8 cellular contexts compared by ENCODE assay signal in the genomic region with DNA sequence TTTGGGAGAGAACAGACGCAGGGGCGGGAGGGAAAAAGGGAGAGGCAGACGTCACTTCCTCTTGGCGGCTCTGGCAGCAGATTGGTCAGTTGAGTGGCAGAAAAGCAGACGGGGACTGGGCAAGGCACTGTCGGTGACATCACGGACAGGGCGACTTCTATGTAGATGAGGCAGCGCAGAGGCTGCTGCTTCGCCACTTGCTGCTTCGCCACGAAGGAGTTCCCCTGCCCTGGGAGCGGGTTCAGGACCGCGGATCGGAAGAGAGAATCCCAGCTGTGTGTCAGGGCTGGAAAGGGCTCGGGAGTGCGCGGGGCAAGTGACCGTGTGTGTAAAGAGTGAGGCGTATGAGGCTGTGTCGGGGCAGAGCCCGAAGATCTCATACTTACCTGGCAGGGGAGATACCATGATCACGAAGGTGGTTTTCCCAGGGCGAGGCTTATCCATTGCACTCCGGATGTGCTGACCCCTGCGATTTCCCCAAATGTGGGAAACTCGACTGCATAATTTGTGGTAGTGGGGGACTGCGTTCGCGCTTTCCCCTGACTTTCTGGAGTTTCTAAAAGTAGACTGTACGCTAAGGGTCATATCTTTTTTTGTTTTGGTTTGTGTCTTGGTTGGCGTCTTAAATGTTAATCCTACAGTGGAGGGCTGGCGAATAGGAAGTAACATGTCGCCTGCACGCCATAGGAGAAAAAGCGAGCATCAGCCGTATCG. TPM values are rescaled to one million over a fixed set of nuclear protein-coding genes. Genes with fewer than 3 reads are reported as not detected.
A peak's percentile ranks its signal among the peaks of the same experiment; 100 is the strongest.
DNase-seq lines count a peak whose midpoint lies in the region; ATAC-seq and TF ChIP-seq lines count a peak whose summit lies in the region.
"Not testable (repeated sequence)": the region's sequence is repeated elsewhere in the genome, so short reads cannot be mapped to it uniquely, and the experiment has no call there.

Gene RNU1-2 (plus strand): TSS at position 379 of the 714 bp plus-strand sequence.

- H3K36me3 ChIP-seq in heart left ventricle, transverse colon: not testable (repeated sequence)

- in situ Hi-C loops in transverse colon (cut with MboI; ENCODE audit: low pct_ligation_motif_present in 1 of 4, low pct_unique_long_range_greater_than_20kb in 1 of 4, low sequenced_read_pairs in 3 of 4): not testable (repeated sequence)

- intact Hi-C loops in T-helper 1 cell treated with Interleukin-12 subunit alpha and Interleukin-12 subunit beta and Interleukin-4 antibody, amounts not matched to agents 30 ng/mL and 1 ng/mL, for 36 hours (cut with micrococcal nuclease): loop anchor here (1.0 to 2.0 kb wide), 3 partner anchors 9 to 383 kb away; no protein-coding TSS in a partner anchor
- intact Hi-C loops in heart left ventricle (cut with DNase I): loop anchor here in 2 of 10 donors (1.0 kb wide), 1 partner anchor 9 kb away; no protein-coding TSS in a partner anchor
- intact Hi-C loops in transverse colon (cut with DNase I; ENCODE audit: low total_unique reads): not testable (repeated sequence)

- not testable (repeated sequence) for TF ChIP-seq EP300 in transverse colon (IDR thresholded peaks at IDR 0.05; ENCODE audit: low read depth)

- H3K4me3 ChIP-seq in heart left ventricle (peak within 1 kb of the TSS in 10 of 12 donors; percentile 28 to 54 (median 43)), transverse colon (peak within 1 kb of the TSS in 2 of 4 donors; percentile 22 to 38)

- H3K27ac ChIP-seq in heart left ventricle (peak within 1 kb of the TSS; percentile 66 to 96 (median 89)), transverse colon (peak within 1 kb of the TSS; percentile 86 to 93 (median 88))

- not testable (repeated sequence) for H3K27me3 ChIP-seq in heart left ventricle, transverse colon

- DNase-seq in NCI-H1694 treated with DMSO at 0.1 percent for 48 hours (lab: John Stamatoyannopoulos, UW) (peak; percentile 95), amniotic epithelial cell (ENCODE audit: low read depth) (peak; percentile 100), heart left ventricle (peak in 4 of 5 donors; percentile 49 to 95 (median 77)), pons (ENCODE audit: low spot score) (peak; percentile 99), transverse colon (peak; percentile 93)

- not testable (repeated sequence) for TF ChIP-seq CTCF in heart left ventricle (IDR thresholded peaks at IDR 0.05); transverse colon (IDR thresholded peaks at IDR 0.05)

- ATAC-seq in GM18498 (IDR thresholded peaks at IDR 0.05; ENCODE audit: unreplicated experiment) (peak; percentile 100), HG02938 (IDR thresholded peaks at IDR 0.05; ENCODE audit: unreplicated experiment) (peak; percentile 99), heart left ventricle (peak; percentile 99 to 100 (median 100))

- TF ChIP-seq POLR2A in heart left ventricle (IDR thresholded peaks at IDR 0.05): peak in 1 of 2 donors; percentile 98
- TF ChIP-seq POLR2A in transverse colon (IDR thresholded peaks at IDR 0.05): peak; percentile 87

- not testable (repeated sequence) for H3K4me1 ChIP-seq in heart left ventricle
- peaks cover 0 to 12% (median 6%) of the 10 kb centered on the region in 4 donors for H3K4me1 ChIP-seq in transverse colon

- not testable (repeated sequence) for H3K9me3 ChIP-seq in heart left ventricle, transverse colon

- 0 to 1% (median 0%) methylated on average over 12 to 32 of the region's 39 CpGs for WGBS in heart left ventricle, 4 donors
- WGBS in transverse colon (ENCODE audit: low coverage in 1 of 2), 2 donors: 0 to 1% methylated on average over 8 to 31 of the region's 39 CpGs

RNA-seq across cellular contexts. Expression of gene RNU1-2, which starts in this region (rescaled TPM):
- total RNA-seq in T-helper 1 cell treated with Interleukin-12 subunit alpha and Interleukin-12 subunit beta and Interleukin-4 antibody, amounts not matched to agents 30 ng/mL and 1 ng/mL, for 36 hours: 2,156 and 2,251 TPM in 2 replicates
- total RNA-seq in heart left ventricle: 1,000 to 10,000 TPM in 6 of 9 donors, 100 to 1,000 TPM in 1, not detected in 2; 364 to 3,776 (median 2,470) TPM
- polyA plus RNA-seq in heart left ventricle: not detected
- total RNA-seq in transverse colon: under 1 TPM in 3 of 4 donors, not detected in 1; under 0.01 TPM

Comparison
In these comparisons a context has a peak if more than half of its experiments do, and no peak if none do; other contexts are left out.
1. Peak in DNase-seq and H3K27ac ChIP-seq in transverse colon; RNA of the gene not detected or under 1 TPM.